Comparison of ENCODE assay signal across 5 cellular contexts in the genomic region with DNA sequence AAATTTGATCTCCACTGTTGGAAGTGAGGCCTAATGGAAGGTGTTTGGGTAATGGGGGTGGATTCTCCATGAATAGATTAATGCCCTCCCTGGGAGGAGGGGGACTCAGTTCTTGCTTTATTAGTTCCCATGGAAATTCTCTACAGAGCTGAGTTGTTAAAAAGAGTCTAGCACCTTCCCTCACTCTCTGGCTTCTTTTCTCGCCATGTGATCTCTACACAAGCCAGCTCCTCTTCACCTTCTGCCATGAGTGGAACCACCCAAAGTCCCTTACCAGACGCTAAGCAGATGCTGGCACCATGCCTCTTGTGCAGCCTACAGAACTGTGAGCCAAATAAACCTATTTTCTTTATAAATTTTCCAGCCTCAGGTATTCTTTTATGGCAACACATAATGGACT.
"Had no signal": no experiment of that assay in that cellular context is flagged by ENCODE, and none has a peak within 500 bp of the region (broad histone marks: within the 10 kb centered on the region; RNA-seq: fewer than 3 reads in every experiment).

No MANE protein-coding gene starts in this region.

- H3K4me3 Mint-ChIP-seq: H9 had no signal

- H3K9ac ChIP-seq: GM23248 had no signal

- H3K27ac Mint-ChIP-seq: H9 had no signal

- H2AFZ ChIP-seq: GM23248 had no signal

- DNase-seq: GM23248, H9, HCEC 1CT, IMR-90 had no signal

- ATAC-seq: K562 had no signal

- H3K27ac ChIP-seq: GM23248 had no signal

- H3K4me1 Mint-ChIP-seq: H9 had no signal

- H3K4me3 ChIP-seq: GM23248, K562 had no signal
